23 cellular contexts compared by ENCODE assay signal in genomic region chr1:68107771-68108170, GRCh38. TPM values are rescaled to one million over a fixed set of nuclear protein-coding genes. Genes with fewer than 3 reads are reported as not detected.
DNase-seq lines count a peak whose midpoint lies in the region; TF ChIP-seq lines count a peak whose summit lies in the region.
"Had no signal": no experiment of that assay in that cellular context is flagged by ENCODE, and none has a peak within 500 bp of the region (broad histone marks: within the 10 kb centered on the region; RNA-seq: fewer than 3 reads in every experiment).

No MANE protein-coding gene starts in this region.

- peaks cover 0 to 4% (median 2%) of the 10 kb centered on the region in 4 donors for H3K36me3 ChIP-seq in esophagus muscularis mucosa
- no peaks in the 10 kb centered on the region for H3K36me3 ChIP-seq in osteoblast (ENCODE audit: insufficient read depth, low read length)
- H3K36me3 ChIP-seq: Peyer's patch, SJSA1, upper lobe of right lung had no signal

- DNase-seq in ELR (ENCODE audit: low read depth) (peak; percentile 56), SK-MEL-5 (ENCODE audit: low read depth, low spot score) (peak; percentile 89), esophagus muscularis mucosa (ENCODE audit: extremely low spot score) (peak; percentile 82), osteoblast (ENCODE audit: insufficient read length, low spot score, missing footprints) (peak; percentile 62), NOMO-1 treated with DMSO at 0.1 percent for 48 hours (lab: John Stamatoyannopoulos, UW; ENCODE audit: unreplicated experiment) (no peak), ecto neural progenitor cell (ENCODE audit: low spot score) (no peak), NCI-H1048 (lab: John Stamatoyannopoulos, UW) (no peak)
- DNase-seq: activated CD4-positive, alpha-beta T cell treated with anti-CD3 and anti-CD28 coated beads for 48 hours; activated naive CD4-positive, alpha-beta T cell treated with anti-CD3 and anti-CD28 coated beads, Interleukin-2, amount 10 ng/mL, durations not matched to agents 7 days and 5 days; activated T-cell treated with anti-CD3 and anti-CD28 coated beads, Interleukin-2, amount 50 U/mL, for 48 hours; central memory CD4-positive, alpha-beta T cell; dorsolateral prefrontal cortex; GOT3; islet precursor cell; NCI-H1436 treated with DMSO at 0.1 percent for 48 hours; NCI-H510A treated with DMSO at 0.1 percent for 48 hours; Peyer's patch; stimulated activated CD4-positive, alpha-beta T cell treated with anti-CD3 and anti-CD28 coated beads, Interleukin-4, amount 100 ng/mL, for 1 hour; upper lobe of right lung had no signal

- 76% methylated on average over 8 of the region's 8 CpGs for WGBS in esophagus muscularis mucosa

- no peak for TF ChIP-seq POLR2A in esophagus muscularis mucosa (IDR thresholded peaks at IDR 0.05; ENCODE audit: low read depth)

- H4K20me1 ChIP-seq in osteoblast (ENCODE audit: insufficient read depth, low read length), result no peaks in the 10 kb centered on the region

- H3K4me3 ChIP-seq in esophagus muscularis mucosa (no peak overlapping the region), osteoblast (ENCODE audit: insufficient read depth, low read length) (no peak overlapping the region)
- H3K4me3 ChIP-seq: dorsolateral prefrontal cortex, Peyer's patch, SJSA1, upper lobe of right lung had no signal

- H3K9me3 ChIP-seq in esophagus muscularis mucosa, result no peaks in the 10 kb centered on the region
- H3K9me3 ChIP-seq in osteoblast (ENCODE audit: low read depth, low read length), result no peaks in the 10 kb centered on the region
- H3K9me3 ChIP-seq: Peyer's patch, SJSA1, upper lobe of right lung had no signal

- TF ChIP-seq CTCF in esophagus muscularis mucosa (IDR thresholded peaks at IDR 0.05) (no peak), osteoblast (IDR thresholded peaks at IDR 0.05; ENCODE audit: extremely low read depth, low read depth, low read length) (no peak)

- H3K27ac ChIP-seq in esophagus muscularis mucosa (replicated peaks in 1 of 4) (no peak overlapping the region), osteoblast (ENCODE audit: low read depth, low read length) (no peak overlapping the region)
- H3K27ac ChIP-seq: C4-2B, dorsolateral prefrontal cortex, parathyroid adenoma, Peyer's patch, SJSA1, upper lobe of right lung had no signal

- H3K27me3 ChIP-seq in esophagus muscularis mucosa (no peaks in the 10 kb centered on the region), osteoblast (ENCODE audit: insufficient read depth, low read length) (no peaks in the 10 kb centered on the region)
- H3K27me3 ChIP-seq: dorsolateral prefrontal cortex, Peyer's patch, SJSA1, upper lobe of right lung had no signal

- TF ChIP-seq EP300 in esophagus muscularis mucosa (IDR thresholded peaks at IDR 0.05), result no peak

- intact Hi-C loops in esophagus muscularis mucosa (cut with DNase I), result loop anchor here (10.0 kb wide), 1 partner anchor 573 kb away; no protein-coding TSS in a partner anchor

- H3K4me1 ChIP-seq in esophagus muscularis mucosa (peaks cover 12 to 18% (median 17%) of the 10 kb centered on the region in 4 donors), osteoblast (ENCODE audit: insufficient read depth, low read length) (peaks cover 22% of the 10 kb centered on the region)

- H3K4me2 ChIP-seq in osteoblast (ENCODE audit: insufficient read depth, low read length), result no peak overlapping the region

- no peak overlapping the region for H2AFZ ChIP-seq in osteoblast (ENCODE audit: low read length)
- H2AFZ ChIP-seq: parathyroid adenoma had no signal

- in situ Hi-C loops in SK-MEL-5 (cut with HindIII; ENCODE audit: low pct_unique_long_range_greater_than_20kb, low sequenced_read_pairs), result no loop called here

- H3K79me2 ChIP-seq in osteoblast (ENCODE audit: insufficient read depth, low read length), result no peaks in the 10 kb centered on the region
- H3K79me2 ChIP-seq: parathyroid adenoma had no signal

RNA-seq across cellular contexts. Expression of gene DIRAS3, which starts 57.3 kb away (rescaled TPM):
- 0.24 and 0.56 TPM in 2 replicates for total RNA-seq in SK-MEL-5 (2014; rRNA removed; shearing (Covaris generic))
- polyA plus RNA-seq in SK-MEL-5 (2015; cell fraction: cytosol; rRNA removed), result 0.61 and 1.4 TPM in 2 replicates
- polyA plus RNA-seq in SK-MEL-5 (2015; cell fraction: nucleus; rRNA removed), result 2.5 and 3.7 TPM in 2 replicates
- total RNA-seq in esophagus muscularis mucosa (1 to 10 TPM; 1.5 to 3.3 (median 1.9) TPM), osteoblast (2.1 and 4.0 TPM in 2 replicates)
- total RNA-seq: T-helper 1 cell treated with Interleukin-12 subunit alpha and Interleukin-12 subunit beta and Interleukin-4 antibody, amounts not matched to agents 30 ng/mL and 1 ng/mL, for 36 hours had no signal

Comparison
In these comparisons a context has a peak if more than half of its experiments do, and no peak if none do; other contexts are left out.
1. DNase-seq: peak in ELR (single experiment), SK-MEL-5 (single experiment), esophagus muscularis mucosa (single experiment) and osteoblast (single experiment); none in NOMO-1 treated with DMSO at 0.1 percent for 48 hours (single experiment), ecto neural progenitor cell (single experiment) and NCI-H1048 (single experiment).